In genomic region chr12:39380090-39380489, GRCh38 we compare ENCODE assay signal across 19 cellular contexts.
DNase-seq lines count a peak whose midpoint lies in the region; ATAC-seq, FAIRE-seq and TF ChIP-seq lines count a peak whose summit lies in the region.
"Had no signal": no experiment of that assay in that cellular context is flagged by ENCODE, and none has a peak within 500 bp of the region (broad histone marks: within the 10 kb centered on the region; RNA-seq: fewer than 3 reads in every experiment).

No MANE protein-coding gene starts in this region.

- H3K4me3 ChIP-seq in Caco-2 (ENCODE audit: low read depth, low read length) (no peak overlapping the region), kidney (ENCODE audit: low read length in 2 of 2) (no peak overlapping the region), right lobe of liver (no peak overlapping the region)
- H3K4me3 ChIP-seq: BLaER1 treated with 17β-estradiol and CSF1 and Interleukin-3, amounts not matched to agents 10 nM and 100 nM; GM12878; GM23248 had no signal

- H3K4me1 Mint-ChIP-seq in Caco-2 (ENCODE audit: low read depth, unreplicated experiment), result peaks cover 6% of the 10 kb centered on the region
- peaks cover 23% of the 10 kb centered on the region for H3K4me1 Mint-ChIP-seq in WTC11
- peaks cover 17% of the 10 kb centered on the region for H3K4me1 Mint-ChIP-seq in stimulated activated effector memory CD8-positive, alpha-beta T cell treated with anti-CD3 and anti-CD28 coated beads, Interleukin-12 subunit alpha, Interleukin-12 subunit beta, amount 100 ng/mL, for 72 hours
- H3K4me1 Mint-ChIP-seq: B cell, IgD-negative memory B cell had no signal

- BruUV-seq in Caco-2 (replicated peaks; lab: Mats Ljungman, UMichigan), result no TSS peak

- intact Hi-C loops in Caco-2 (cut with micrococcal nuclease; ENCODE audit: unreplicated experiment) (no loop called here), kidney (cut with DNase I) (no loop called here), right lobe of liver (cut with DNase I) (no loop called here)

- no peaks in the 10 kb centered on the region for H3K9me3 Mint-ChIP-seq in Caco-2 (ENCODE audit: unreplicated experiment)
- no peaks in the 10 kb centered on the region for H3K9me3 Mint-ChIP-seq in WTC11
- H3K9me3 Mint-ChIP-seq in stimulated activated effector memory CD8-positive, alpha-beta T cell treated with anti-CD3 and anti-CD28 coated beads, Interleukin-12 subunit alpha, Interleukin-12 subunit beta, amount 100 ng/mL, for 72 hours, result no peaks in the 10 kb centered on the region
- H3K9me3 Mint-ChIP-seq: CD8-positive, alpha-beta T cell; IgD-negative memory B cell had no signal

- H3K4me1 ChIP-seq in Caco-2 (no peaks in the 10 kb centered on the region), kidney (ENCODE audit: control insufficient read depth in 1 of 2, insufficient read depth in 1 of 2, low read depth in 1 of 2, low read length in 2 of 2) (peaks cover 4% of the 10 kb centered on the region in 2 donors), right lobe of liver (no peaks in the 10 kb centered on the region)
- H3K4me1 ChIP-seq: BLaER1 treated with 17β-estradiol and CSF1 and Interleukin-3, amounts not matched to agents 10 nM and 100 nM had no signal

- H3K9me3 ChIP-seq in Caco-2 (no peaks in the 10 kb centered on the region), kidney (ENCODE audit: control insufficient read depth in 1 of 2, low read length in 2 of 2) (no peaks in the 10 kb centered on the region), right lobe of liver (no peaks in the 10 kb centered on the region)
- H3K9me3 ChIP-seq: BLaER1 treated with 17β-estradiol and CSF1 and Interleukin-3, amounts not matched to agents 10 nM and 100 nM had no signal

- POLR2A ChIA-PET in Caco-2 (lab: Charles Lee), result no interaction called here
- POLR2A ChIA-PET in WTC11 (lab: Charles Lee), result no interaction called here

- TF ChIP-seq POLR2A in right lobe of liver (IDR thresholded peaks at IDR 0.05) (no peak), GM12892 (IDR thresholded peaks at IDR 0.05; ENCODE audit: low read depth, low read length) (no peak)

- H3K36me3 Mint-ChIP-seq in Caco-2 (ENCODE audit: insufficient read depth, unreplicated experiment) (no peaks in the 10 kb centered on the region), WTC11 (no peaks in the 10 kb centered on the region)
- H3K36me3 Mint-ChIP-seq in stimulated activated effector memory CD8-positive, alpha-beta T cell treated with anti-CD3 and anti-CD28 coated beads, Interleukin-12 subunit alpha, Interleukin-12 subunit beta, amount 100 ng/mL, for 72 hours, result no peaks in the 10 kb centered on the region
- H3K36me3 Mint-ChIP-seq: CD8-positive, alpha-beta T cell had no signal

- H3K27me3 Mint-ChIP-seq in Caco-2 (ENCODE audit: insufficient read depth, unreplicated experiment) (no peaks in the 10 kb centered on the region), WTC11 (ENCODE audit: low read depth) (no peaks in the 10 kb centered on the region)
- H3K27me3 Mint-ChIP-seq: B cell, IgD-negative memory B cell had no signal

- TF ChIP-seq CTCF in Caco-2 (IDR thresholded peaks at IDR 0.05; ENCODE audit: insufficient read depth in 1 of 2, low read depth in 1 of 2, low read length in 1 of 2, severe bottlenecking in 1 of 2, unreplicated experiment in 1 of 2) (no peak), WTC11 (IDR thresholded peaks at IDR 0.05) (no peak), kidney (IDR thresholded peaks at IDR 0.05; ENCODE audit: borderline replicate concordance, extremely low read depth, insufficient read depth) (no peak), right lobe of liver (IDR thresholded peaks at IDR 0.05) (no peak)

- CTCF ChIA-PET in Caco-2 (lab: Charles Lee) (no interaction called here), WTC11 (lab: Charles Lee) (no interaction called here)

- no peak overlapping the region for H3K9ac ChIP-seq in kidney (ENCODE audit: low read length in 2 of 2)
- H3K9ac ChIP-seq: BLaER1 treated with 17β-estradiol and CSF1 and Interleukin-3, amounts not matched to agents 10 nM and 100 nM; GM23248 had no signal

- DNase-seq in Caco-2 (no peak), WTC11 (ENCODE audit: low spot score) (no peak), kidney (peak; percentile 22), right lobe of liver (no peak), GM12892 (ENCODE audit: insufficient read length) (no peak)
- DNase-seq in stimulated activated effector memory CD8-positive, alpha-beta T cell treated with anti-CD3 and anti-CD28 coated beads, Interleukin-12 subunit alpha, Interleukin-12 subunit beta, amount 100 ng/mL, for 72 hours (ENCODE audit: low spot score in 2 of 2), result no peak
- no peak for DNase-seq in central memory CD4-positive, alpha-beta T cell
- DNase-seq: CD8-positive, alpha-beta T cell; DMS 273 treated with DMSO at 0.1 percent for 48 hours; DMS53; DND-41; EL; GM23248; HCEC 1CT had no signal

- H3K4me3 Mint-ChIP-seq in Caco-2 (ENCODE audit: unreplicated experiment) (no peak overlapping the region), WTC11 (no peak overlapping the region)
- H3K4me3 Mint-ChIP-seq in stimulated activated effector memory CD8-positive, alpha-beta T cell treated with anti-CD3 and anti-CD28 coated beads, Interleukin-12 subunit alpha, Interleukin-12 subunit beta, amount 100 ng/mL, for 72 hours, result no peak overlapping the region
- H3K4me3 Mint-ChIP-seq: B cell; CD8-positive, alpha-beta T cell; IgD-negative memory B cell had no signal

- H3K27ac ChIP-seq in kidney (ENCODE audit: low read depth in 2 of 2, low read length in 2 of 2), result no peak overlapping the region
- no peak overlapping the region for H3K27ac ChIP-seq in right lobe of liver
- H3K27ac ChIP-seq: BLaER1 treated with 17β-estradiol and CSF1 and Interleukin-3, amounts not matched to agents 10 nM and 100 nM; GM23248 had no signal

- H3K27me3 ChIP-seq in Caco-2 (replicated peaks; ENCODE audit: control insufficient read depth, insufficient read depth, low read length) (no peaks in the 10 kb centered on the region), right lobe of liver (no peaks in the 10 kb centered on the region)
- H3K27me3 ChIP-seq: BLaER1 treated with 17β-estradiol and CSF1 and Interleukin-3, amounts not matched to agents 10 nM and 100 nM had no signal

- no peaks in the 10 kb centered on the region; the same call in 1 of the 2 replicates for H3K36me3 ChIP-seq in Caco-2 (ENCODE audit: control insufficient read depth, insufficient read depth, low read length)
- no peaks in the 10 kb centered on the region for H3K36me3 ChIP-seq in kidney (ENCODE audit: control insufficient read depth in 1 of 2, insufficient read depth in 2 of 2, low read length in 2 of 2)
- H3K36me3 ChIP-seq in right lobe of liver, result no peaks in the 10 kb centered on the region
- H3K36me3 ChIP-seq: BLaER1 treated with 17β-estradiol and CSF1 and Interleukin-3, amounts not matched to agents 10 nM and 100 nM had no signal

- H3K27ac Mint-ChIP-seq in Caco-2 (ENCODE audit: unreplicated experiment), result peak overlapping the region; percentile 46
- H3K27ac Mint-ChIP-seq in WTC11, result 0 out of 2 replicates have a peak overlapping the region, but pooled peaks have one; percentile 73
- H3K27ac Mint-ChIP-seq in stimulated activated effector memory CD8-positive, alpha-beta T cell treated with anti-CD3 and anti-CD28 coated beads, Interleukin-12 subunit alpha, Interleukin-12 subunit beta, amount 100 ng/mL, for 72 hours, result no peak overlapping the region
- H3K27ac Mint-ChIP-seq: B cell; CD8-positive, alpha-beta T cell; IgD-negative memory B cell had no signal

- FAIRE-seq in kidney (lab: Jason Lieb, UNC), result no peak
- FAIRE-seq in GM12892 (lab: Jason Lieb, UNC), result no peak
- FAIRE-seq: GM12878, GM19239 had no signal

- WGBS in right lobe of liver (ENCODE audit: insufficient coverage, low coverage, low lambda C conversion rate, missing lambda C conversion rate), result 79% methylated on average over 10 of the region's 10 CpGs

- ATAC-seq in WTC11 (no peak), right lobe of liver (peak; percentile 36 to 78 (median 54))
- no peak for ATAC-seq in stimulated activated effector memory CD8-positive, alpha-beta T cell treated with anti-CD3 and anti-CD28 coated beads, Interleukin-12 subunit alpha, Interleukin-12 subunit beta, amount 100 ng/mL, for 72 hours
- ATAC-seq: CD8-positive, alpha-beta T cell; GM12878 had no signal

TF ChIP-seq in WTC11, 78 proteins besides CTCF, POLR2A, EP300 and RAD21 (continues in another document):
- TF ChIP-seq TP53 (CRISPR knock-in tag; IDR thresholded peaks at IDR 0.05), result no peak
- no peak for TF ChIP-seq HMGXB4 (CRISPR knock-in tag; IDR thresholded peaks at IDR 0.05)
- no peak for TF ChIP-seq NR2C2 (CRISPR knock-in tag; IDR thresholded peaks at IDR 0.05)
- TF ChIP-seq ZBTB21 (CRISPR knock-in tag; IDR thresholded peaks at IDR 0.05; ENCODE audit: borderline replicate concordance), result no peak
- TF ChIP-seq ZNF232 (CRISPR knock-in tag; IDR thresholded peaks at IDR 0.05), result no peak
- no peak for TF ChIP-seq OVOL2 (CRISPR knock-in tag; IDR thresholded peaks at IDR 0.05; ENCODE audit: borderline replicate concordance)
- no peak for TF ChIP-seq ERG (CRISPR knock-in tag; IDR thresholded peaks at IDR 0.05)

Comparison
In these comparisons a context has a peak if more than half of its experiments do, and no peak if none do; other contexts are left out.
1. ATAC-seq: peak in right lobe of liver (4 of 4); none in WTC11 (single experiment) and stimulated activated effector memory CD8-positive, alpha-beta T cell treated with anti-CD3 and anti-CD28 coated beads, Interleukin-12 subunit alpha, Interleukin-12 subunit beta, amount 100 ng/mL, for 72 hours (single experiment).